Comparison of ENCODE assay signal across 2 cellular contexts in genomic region chr14:89767861-89768268, GRCh38.
TF ChIP-seq lines count a peak whose summit lies in the region.

No MANE protein-coding gene starts in this region.

TF ChIP-seq in endothelial cell of umbilical vein, 7 proteins besides CTCF, POLR2A, EP300 and RAD21 (continued from another document):
- no peak for TF ChIP-seq EZH2 (IDR thresholded peaks at IDR 0.05; ENCODE audit: borderline replicate concordance, low read depth, low read length, severe bottlenecking)

TF ChIP-seq in neural cell, 6 proteins besides CTCF, POLR2A, EP300 and RAD21:
- TF ChIP-seq REST (IDR thresholded peaks at IDR 0.05; ENCODE audit: borderline replicate concordance) (no peak), SMC3 (conservative IDR thresholded peaks at IDR 0.05; ENCODE audit: poor library complexity) (no peak), EZH2 (IDR thresholded peaks at IDR 0.05; ENCODE audit: borderline replicate concordance, insufficient read depth, low read length, poor library complexity, severe bottlenecking) (no peak), POLR2AphosphoS5 (IDR thresholded peaks at IDR 0.05) (no peak), TAF1 (IDR thresholded peaks at IDR 0.05; ENCODE audit: low read depth) (no peak), MXI1 (conservative IDR thresholded peaks at IDR 0.05; ENCODE audit: poor library complexity, severe bottlenecking) (no peak)
